Comparison of ENCODE assay signal across 1 cellular context in the genomic region with DNA sequence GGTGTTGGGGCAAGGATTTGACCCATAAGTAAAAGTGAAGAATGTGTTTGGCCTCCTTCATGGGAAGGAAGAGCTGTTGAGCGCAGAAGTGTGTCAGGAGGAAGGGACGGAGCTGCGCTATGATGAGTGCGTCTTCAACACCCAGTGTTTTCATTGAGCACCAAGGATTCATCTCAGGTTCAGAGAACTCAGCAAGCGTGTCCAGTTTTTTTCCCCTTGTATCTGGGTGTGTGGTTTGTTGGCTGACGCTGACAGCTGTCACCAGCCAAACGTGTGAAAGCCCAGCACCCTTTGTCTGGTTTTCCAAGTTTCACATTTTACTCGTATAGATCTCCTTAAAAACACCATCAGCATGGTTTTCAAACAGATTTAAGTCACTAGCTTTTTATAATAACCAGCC.
TF ChIP-seq lines count a peak whose summit lies in the region.

No MANE protein-coding gene starts in this region.

TF ChIP-seq in neural cell, 6 proteins besides CTCF, POLR2A, EP300 and RAD21 (continued from another document):
- TF ChIP-seq, protein P1, sequence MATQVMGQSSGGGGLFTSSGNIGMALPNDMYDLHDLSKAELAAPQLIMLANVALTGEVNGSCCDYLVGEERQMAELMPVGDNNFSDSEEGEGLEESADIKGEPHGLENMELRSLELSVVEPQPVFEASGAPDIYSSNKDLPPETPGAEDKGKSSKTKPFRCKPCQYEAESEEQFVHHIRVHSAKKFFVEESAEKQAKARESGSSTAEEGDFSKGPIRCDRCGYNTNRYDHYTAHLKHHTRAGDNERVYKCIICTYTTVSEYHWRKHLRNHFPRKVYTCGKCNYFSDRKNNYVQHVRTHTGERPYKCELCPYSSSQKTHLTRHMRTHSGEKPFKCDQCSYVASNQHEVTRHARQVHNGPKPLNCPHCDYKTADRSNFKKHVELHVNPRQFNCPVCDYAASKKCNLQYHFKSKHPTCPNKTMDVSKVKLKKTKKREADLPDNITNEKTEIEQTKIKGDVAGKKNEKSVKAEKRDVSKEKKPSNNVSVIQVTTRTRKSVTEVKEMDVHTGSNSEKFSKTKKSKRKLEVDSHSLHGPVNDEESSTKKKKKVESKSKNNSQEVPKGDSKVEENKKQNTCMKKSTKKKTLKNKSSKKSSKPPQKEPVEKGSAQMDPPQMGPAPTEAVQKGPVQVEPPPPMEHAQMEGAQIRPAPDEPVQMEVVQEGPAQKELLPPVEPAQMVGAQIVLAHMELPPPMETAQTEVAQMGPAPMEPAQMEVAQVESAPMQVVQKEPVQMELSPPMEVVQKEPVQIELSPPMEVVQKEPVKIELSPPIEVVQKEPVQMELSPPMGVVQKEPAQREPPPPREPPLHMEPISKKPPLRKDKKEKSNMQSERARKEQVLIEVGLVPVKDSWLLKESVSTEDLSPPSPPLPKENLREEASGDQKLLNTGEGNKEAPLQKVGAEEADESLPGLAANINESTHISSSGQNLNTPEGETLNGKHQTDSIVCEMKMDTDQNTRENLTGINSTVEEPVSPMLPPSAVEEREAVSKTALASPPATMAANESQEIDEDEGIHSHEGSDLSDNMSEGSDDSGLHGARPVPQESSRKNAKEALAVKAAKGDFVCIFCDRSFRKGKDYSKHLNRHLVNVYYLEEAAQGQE (IDR thresholded peaks at IDR 0.05; ENCODE audit: borderline replicate concordance) = no peak
- TF ChIP-seq EZH2 (IDR thresholded peaks at IDR 0.05; ENCODE audit: borderline replicate concordance, insufficient read depth, low read length, poor library complexity, severe bottlenecking) (no peak), MXI1 (conservative IDR thresholded peaks at IDR 0.05; ENCODE audit: poor library complexity, severe bottlenecking) (no peak), POLR2AphosphoS5 (IDR thresholded peaks at IDR 0.05) (no peak), SMC3 (conservative IDR thresholded peaks at IDR 0.05; ENCODE audit: poor library complexity) (no peak)
